ENCODE assay signal across 15 cellular contexts in genomic region chr1:78015148-78015547, GRCh38. TPM values are rescaled to one million over a fixed set of nuclear protein-coding genes. Genes with fewer than 3 reads are reported as not detected.
DNase-seq lines count a peak whose midpoint lies in the region; ATAC-seq, FAIRE-seq and TF ChIP-seq lines count a peak whose summit lies in the region.
"Had no signal": no experiment of that assay in that cellular context is flagged by ENCODE, and none has a peak within 500 bp of the region (broad histone marks: within the 10 kb centered on the region; RNA-seq: fewer than 3 reads in every experiment).

No MANE protein-coding gene starts in this region.

- FAIRE-seq in GM12878 (lab: Jason Lieb, UNC) (no peak), urothelium cell line (lab: Jason Lieb, UNC) (no peak)
- FAIRE-seq: GM18507 had no signal

- POLR2A ChIA-PET in GM12878 (lab: Charles Lee): interaction anchor here (0.9 to 1.1 kb wide), 2 partner anchors 10 to 35 kb away, joined by 3 to 4 read pairs; partner anchors contain the start of gene DNAJB4

- no peak overlapping the region for H3K4me2 ChIP-seq in GM12878 (ENCODE audit: control insufficient read depth, insufficient read depth)
- H3K4me2 ChIP-seq: BLaER1 had no signal

- CTCF ChIA-PET in GM12878 (lab: Yijun Ruan, JAX): interaction anchor here (1.2 to 1.3 kb wide), 3 partner anchors 10 to 130 kb away, joined by 3 to 4 read pairs (median 3); partner anchors contain the start of gene DNAJB4

- no peak overlapping the region for H2AFZ ChIP-seq in GM12878 (ENCODE audit: control insufficient read depth, low read depth, low read length)

- intact Hi-C loops in Right ventricle myocardium superior (cut with DNase I) (no loop called here), cardiac septum (cut with DNase I) (no loop called here), GM12878 (cut with micrococcal nuclease; ENCODE audit: unreplicated experiment) (no loop called here), psoas muscle (cut with DNase I) (no loop called here)

- ATAC-seq in Right ventricle myocardium superior (ENCODE audit: poor library complexity): peak; percentile 43
- peak; percentile 26 for ATAC-seq in GM12878
- peak in 3 of 4 donors; percentile 19 to 60 (median 34) for ATAC-seq in psoas muscle
- ATAC-seq in GM18502 (IDR thresholded peaks at IDR 0.05; ENCODE audit: poor library complexity, unreplicated experiment): no peak

- DNase-seq in Right ventricle myocardium superior (no peak), cardiac septum (ENCODE audit: low spot score) (no peak), GM12878 (ENCODE audit: low read depth, low spot score) (no peak), psoas muscle (no peak), urothelium cell line (ENCODE audit: low spot score) (no peak), NCI-H510A (lab: John Stamatoyannopoulos, UW) (no peak)
- DNase-seq: 8988T, AML-193, DMS53, GF-D8, HCEC 1CT had no signal

- TF ChIP-seq EP300 in GM12878 (IDR thresholded peaks at IDR 0.05; ENCODE audit: borderline replicate concordance in 1 of 2, control insufficient read depth in 1 of 2, low read depth in 2 of 2, low read length in 2 of 2): no peak

- H4K20me1 ChIP-seq in GM12878 (ENCODE audit: control insufficient read depth, insufficient read depth): no peaks in the 10 kb centered on the region
- H4K20me1 ChIP-seq: BLaER1 had no signal

- no peaks in the 10 kb centered on the region for H3K4me1 ChIP-seq in GM12878 (ENCODE audit: control insufficient read depth, insufficient read depth, low read length)
- peaks cover 35% of the 10 kb centered on the region for H3K4me1 ChIP-seq in psoas muscle
- H3K4me1 ChIP-seq: BLaER1 had no signal

- H3K27ac ChIP-seq in GM12878 (ENCODE audit: control insufficient read depth, insufficient read depth) (no peak overlapping the region), psoas muscle (peak overlapping the region; percentile 39)
- H3K27ac ChIP-seq: BLaER1, HL-60 had no signal

- no TSS peak for BruUV-seq in GM12878 (replicated peaks; lab: Mats Ljungman, UMichigan)

- H3K27me3 ChIP-seq in GM12878 (replicated peaks in 1 of 2; ENCODE audit: control insufficient read depth in 2 of 2, insufficient read depth in 2 of 2, low read length in 1 of 2) (no peaks in the 10 kb centered on the region), psoas muscle (ENCODE audit: insufficient read depth in 3 of 3, low read length in 2 of 3) (no peaks in the 10 kb centered on the region)
- H3K27me3 ChIP-seq: BLaER1 had no signal

- peaks cover 0 to 5% of the 10 kb centered on the region in 2 experiments; a peak in 1 of 4 replicates for H3K36me3 ChIP-seq in GM12878 (ENCODE audit: control insufficient read depth in 2 of 2, insufficient read depth in 2 of 2, low read length in 1 of 2)
- H3K36me3 ChIP-seq in psoas muscle (ENCODE audit: insufficient read depth in 1 of 2, low read depth in 1 of 2): peaks cover 0 to 64% of the 10 kb centered on the region in 2 donors

- TF ChIP-seq CTCF in GM12878 (IDR thresholded peaks at IDR 0.05 in 2 of 3, conservative IDR thresholded peaks at IDR 0.05 in 1 of 3; ENCODE audit: control insufficient read depth in 2 of 3, extremely low read depth in 1 of 3, insufficient read depth in 1 of 3, low read depth in 3 of 3, low read length in 3 of 3) (no peak), psoas muscle (IDR thresholded peaks at IDR 0.05) (no peak)

- peaks cover 7% of the 10 kb centered on the region for H3K79me2 ChIP-seq in GM12878 (ENCODE audit: control insufficient read depth, insufficient read depth, low read length)

- SMC1A ChIA-PET in GM12878 (lab: Charles Lee; ENCODE audit: uncharacterized antibody, unreplicated experiment): interaction anchor here (1.0 to 2.5 kb wide), 4 partner anchors 10 to 99 kb away, joined by 3 to 12 read pairs (median 4); partner anchors contain the start of gene DNAJB4

- no peak for TF ChIP-seq RAD21 in GM12878 (IDR thresholded peaks at IDR 0.05; ENCODE audit: insufficient read depth, low read depth, low read length)

- H3K9ac ChIP-seq in GM12878 (ENCODE audit: control insufficient read depth, insufficient read depth, low read length): no peak overlapping the region
- H3K9ac ChIP-seq: BLaER1 had no signal

- RAD21 ChIA-PET in GM12878 (lab: Charles Lee; ENCODE audit: unreplicated experiment): interaction anchor here (1.0 to 1.1 kb wide), 2 partner anchors 11 to 99 kb away, joined by 3 to 4 read pairs; partner anchors contain the start of gene DNAJB4

- no peak overlapping the region for H3K4me3 ChIP-seq in GM12878
- H3K4me3 ChIP-seq in psoas muscle: peak overlapping the region; percentile 33
- H3K4me3 ChIP-seq: BLaER1 had no signal

- no peaks in the 10 kb centered on the region; the same call in 2 of the 3 replicates for H3K9me3 ChIP-seq in GM12878 (replicated peaks; ENCODE audit: control insufficient read depth, insufficient read depth, low read length)
- no peaks in the 10 kb centered on the region for H3K9me3 ChIP-seq in psoas muscle
- H3K9me3 ChIP-seq: BLaER1 had no signal

- in situ Hi-C loops in GM12878 (cut with MboI): no loop called here

- no peak for TF ChIP-seq POLR2A in GM12878 (IDR thresholded peaks at IDR 0.05; ENCODE audit: low read depth, low read length)

TF ChIP-seq in GM12878, 131 proteins besides CTCF, POLR2A, EP300 and RAD21 (continues in another document):
- no peak for TF ChIP-seq TBL1XR1 (IDR thresholded peaks at IDR 0.05; ENCODE audit: low read depth, low read length)

RNA-seq across cellular contexts. Expression of gene DNAJB4, which starts 10.4 kb away (rescaled TPM):
- total RNA-seq in Right ventricle myocardium superior (99.0 TPM), cardiac septum (140 TPM), GM12878 (2014; rRNA removed) (5.3 and 6.9 TPM in 2 replicates), GM12878 (2014; rRNA removed; fragmentation: Illumina TruSeq; extraction: Trizol) (6.2 and 6.5 TPM in 2 replicates), GM12878 (2021) (7.3 and 7.6 TPM in 2 replicates), psoas muscle (100 to 1,000 TPM in 3 of 4 donors, 10 to 100 TPM in 1; 98.8 to 209 (median 146) TPM)
- total RNA-seq in GM12878 (2013; cell fraction: nucleolus; rRNA removed): 19.7 and 20.8 TPM in 2 replicates
- polyA plus RNA-seq in GM12878 (2011; ENCODE audit: low read depth): 1.5 TPM
- polyA plus RNA-seq in GM12878 (2011; rRNA removed) (6.6 and 13.6 TPM in 2 replicates), GM12878 (2014; fragmentation: Illumina TruSeq; extraction: Trizol) (6.5 and 8.8 TPM in 2 replicates), GM12878 (2014; fragmentation: Nextera tagmentation; extraction: Ambion mirVana) (1 to 10 TPM; 3.8 to 5.1 TPM), GM12878 (2014; rRNA removed) (5.9 and 8.1 TPM in 2 replicates), GM12878 (2016; fragmentation: Nextera tagmentation; extraction: Ambion mirVana) (10 to 100 TPM; 10.1 to 10.5 TPM), psoas muscle (100 to 1,000 TPM in 1 of 3 donors, 10 to 100 TPM in 2; 34.9 to 175 (median 85.7) TPM)
- polyA plus RNA-seq in GM12878 (2011; cell fraction: cytosol; rRNA removed): 2.0 TPM in 2 replicates
- polyA plus RNA-seq in GM12878 (2011; cell fraction: nucleus; rRNA removed): 6.0 and 6.3 TPM in 2 replicates
- 4.4 and 7.0 TPM in 2 replicates for polyA plus RNA-seq in GM12878 (2012)
- 5.0 and 7.6 TPM in 2 replicates for polyA minus RNA-seq in GM12878 (2011; rRNA and poly(A)+ RNA removed)
- polyA minus RNA-seq in GM12878 (2011; cell fraction: cytosol; rRNA and poly(A)+ RNA removed): 1.9 and 2.7 TPM in 2 replicates
- polyA minus RNA-seq in GM12878 (2011; cell fraction: nucleus; rRNA and poly(A)+ RNA removed): 6.5 and 15.7 TPM in 2 replicates

RNA-seq across cellular contexts. Expression of gene GIPC2, which starts 30.6 kb away (rescaled TPM):
- total RNA-seq in Right ventricle myocardium superior (2.0 TPM), cardiac septum (4.0 TPM), GM12878 (2014; rRNA removed) (0.05 TPM in 1 of 2 replicates, not detected in the other), GM12878 (2014; rRNA removed; fragmentation: Illumina TruSeq; extraction: Trizol) (0.09 TPM in 2 replicates), GM12878 (2021) (0.08 and 0.11 TPM in 2 replicates), psoas muscle (1 to 10 TPM; 1.2 to 1.6 (median 1.4) TPM)
- total RNA-seq in GM12878 (2013; cell fraction: nucleolus; rRNA removed): 0.12 TPM in 1 of 2 replicates, not detected in the other
- polyA plus RNA-seq in GM12878 (2011; ENCODE audit: low read depth): not detected
- polyA plus RNA-seq in GM12878 (2011; rRNA removed) (0.04 and 0.33 TPM in 2 replicates), GM12878 (2014; fragmentation: Illumina TruSeq; extraction: Trizol) (0.03 TPM in 1 of 2 replicates, not detected in the other), GM12878 (2014; fragmentation: Nextera tagmentation; extraction: Ambion mirVana) (under 1 TPM; 0.04 to 0.10 TPM), GM12878 (2014; rRNA removed) (0.04 and 0.08 TPM in 2 replicates), GM12878 (2016; fragmentation: Nextera tagmentation; extraction: Ambion mirVana) (under 1 TPM in 1 of 2 experiments, not detected in 1; 0.23 TPM), psoas muscle (1 to 10 TPM in 1 of 3 donors, under 1 TPM in 2; 0.68 to 1.0 (median 0.72) TPM)
- not detected in 2 replicates for polyA plus RNA-seq in GM12878 (2011; cell fraction: cytosol; rRNA removed)
- 0.03 TPM in 1 of 2 replicates, not detected in the other for polyA plus RNA-seq in GM12878 (2011; cell fraction: nucleus; rRNA removed)
- not detected in 2 replicates for polyA plus RNA-seq in GM12878 (2012)
- not detected in 2 replicates for polyA minus RNA-seq in GM12878 (2011; rRNA and poly(A)+ RNA removed)
- polyA minus RNA-seq in GM12878 (2011; cell fraction: cytosol; rRNA and poly(A)+ RNA removed): not detected in 2 replicates
- polyA minus RNA-seq in GM12878 (2011; cell fraction: nucleus; rRNA and poly(A)+ RNA removed): not detected in 2 replicates

RNA-seq across cellular contexts. Expression of gene FUBP1, which starts 36.3 kb away (rescaled TPM):
- total RNA-seq in Right ventricle myocardium superior (47.9 TPM), cardiac septum (80.0 TPM), GM12878 (2014; rRNA removed) (186 and 207 TPM in 2 replicates), GM12878 (2014; rRNA removed; fragmentation: Illumina TruSeq; extraction: Trizol) (244 and 247 TPM in 2 replicates), GM12878 (2021) (184 and 196 TPM in 2 replicates), psoas muscle (10 to 100 TPM; 48.8 to 72.1 (median 63.7) TPM)
- 1,069 and 1,115 TPM in 2 replicates for total RNA-seq in GM12878 (2013; cell fraction: nucleolus; rRNA removed)
- polyA plus RNA-seq in GM12878 (2011; ENCODE audit: low read depth): 100 TPM
- polyA plus RNA-seq in GM12878 (2011; rRNA removed) (343 and 471 TPM in 2 replicates), GM12878 (2014; fragmentation: Illumina TruSeq; extraction: Trizol) (209 and 221 TPM in 2 replicates), GM12878 (2014; fragmentation: Nextera tagmentation; extraction: Ambion mirVana) (100 to 1,000 TPM; 110 to 114 TPM), GM12878 (2014; rRNA removed) (219 and 248 TPM in 2 replicates), GM12878 (2016; fragmentation: Nextera tagmentation; extraction: Ambion mirVana) (100 to 1,000 TPM; 136 to 142 TPM), psoas muscle (10 to 100 TPM; 24.1 to 50.9 (median 34.9) TPM)
- 135 and 172 TPM in 2 replicates for polyA plus RNA-seq in GM12878 (2011; cell fraction: cytosol; rRNA removed)
- polyA plus RNA-seq in GM12878 (2011; cell fraction: nucleus; rRNA removed): 1,076 and 1,106 TPM in 2 replicates
- 110 and 134 TPM in 2 replicates for polyA plus RNA-seq in GM12878 (2012)
- 206 and 246 TPM in 2 replicates for polyA minus RNA-seq in GM12878 (2011; rRNA and poly(A)+ RNA removed)
- polyA minus RNA-seq in GM12878 (2011; cell fraction: cytosol; rRNA and poly(A)+ RNA removed): 89.7 and 89.8 TPM in 2 replicates
- 400 and 534 TPM in 2 replicates for polyA minus RNA-seq in GM12878 (2011; cell fraction: nucleus; rRNA and poly(A)+ RNA removed)
